10 cellular contexts compared by ENCODE assay signal in genomic region chr7:133053321-133053891, GRCh38. TPM values are rescaled to one million over a fixed set of nuclear protein-coding genes. Genes with fewer than 3 reads are reported as not detected.
A peak's percentile ranks its signal among the peaks of the same experiment; 100 is the strongest.
DNase-seq lines count a peak whose midpoint lies in the region; TF ChIP-seq lines count a peak whose summit lies in the region.
"Had no signal": no experiment of that assay in that cellular context is flagged by ENCODE, and none has a peak within 500 bp of the region (broad histone marks: within the 10 kb centered on the region; RNA-seq: fewer than 3 reads in every experiment).

No MANE protein-coding gene starts in this region.

- H3K36me3 ChIP-seq in sigmoid colon = no peaks in the 10 kb centered on the region
- H3K36me3 ChIP-seq in SJCRH30 = peaks cover 4% of the 10 kb centered on the region; the same call in 1 of the 2 replicates
- H3K36me3 ChIP-seq: pancreas had no signal

- intact Hi-C loops in sigmoid colon (cut with DNase I) = no loop called here

- 70 to 84% methylated on average over 4 of the region's 4 CpGs for WGBS in sigmoid colon, 2 donors

- peak overlapping the region; percentile 25 to 71 (median 50) for H3K27ac ChIP-seq in sigmoid colon
- H3K27ac ChIP-seq in SJCRH30 = no peak overlapping the region
- H3K27ac ChIP-seq: KMS-11, pancreas had no signal

- H3K9me3 ChIP-seq in sigmoid colon (no peaks in the 10 kb centered on the region), SJCRH30 (replicated peaks) (no peaks in the 10 kb centered on the region)
- H3K9me3 ChIP-seq: pancreas had no signal

- TF ChIP-seq EP300 in sigmoid colon (IDR thresholded peaks at IDR 0.05) = peak in 1 of 4 donors; percentile 45

- H3K27me3 ChIP-seq in sigmoid colon (no peaks in the 10 kb centered on the region), SJCRH30 (no peaks in the 10 kb centered on the region)
- H3K27me3 ChIP-seq: pancreas had no signal

- DNase-seq in GM12865 (ENCODE audit: low read depth) (peak; percentile 19), HK-2 (ENCODE audit: unreplicated experiment) (peak; percentile 86), epithelial cell of esophagus (ENCODE audit: low read depth) (peak; percentile 96), sigmoid colon (peak; percentile 72), DMS53 (lab: John Stamatoyannopoulos, UW) (no peak), SJCRH30 (no peak), NCI-H2227 (lab: John Stamatoyannopoulos, UW; ENCODE audit: unreplicated experiment) (no peak)
- no peak for DNase-seq in stimulated activated CD4-positive, alpha-beta T cell treated with anti-CD3 and anti-CD28 coated beads, Interleukin-2, amount 100 ng/mL, for 24 hours
- DNase-seq: pancreas had no signal

- TF ChIP-seq CTCF in GM12865 (IDR thresholded peaks at IDR 0.05; ENCODE audit: insufficient read depth, low read depth, low read length, missing control alignments) (no peak), epithelial cell of esophagus (IDR thresholded peaks at IDR 0.05; ENCODE audit: insufficient read depth, low read depth, low read length, missing control alignments) (no peak), sigmoid colon (IDR thresholded peaks at IDR 0.05) (no peak)

- no peak overlapping the region for H3K4me3 ChIP-seq in GM12865 (ENCODE audit: low read depth, low read length)
- H3K4me3 ChIP-seq in epithelial cell of esophagus (ENCODE audit: low read length) = no peak overlapping the region
- no peak overlapping the region for H3K4me3 ChIP-seq in sigmoid colon
- H3K4me3 ChIP-seq in SJCRH30 = no peak overlapping the region
- H3K4me3 ChIP-seq: pancreas had no signal

- TF ChIP-seq POLR2A in sigmoid colon (IDR thresholded peaks at IDR 0.05) = no peak

- H3K4me1 ChIP-seq in sigmoid colon (peaks cover 0 to 57% (median 39%) of the 10 kb centered on the region in 4 donors), SJCRH30 (peaks cover 16% of the 10 kb centered on the region; the same call in 1 of the 2 replicates)

RNA-seq across cellular contexts. Expression of gene CHCHD3, which starts 28.5 kb away (rescaled TPM):
- total RNA-seq in sigmoid colon = 10 to 100 TPM; 61.7 to 71.7 (median 63.0) TPM
- 10 to 100 TPM; 63.7 to 93.4 (median 69.4) TPM for polyA plus RNA-seq in sigmoid colon
- total RNA-seq in SJCRH30 (2014; rRNA removed; shearing (Covaris generic)) = 192 and 193 TPM in 2 replicates

Comparison
In these comparisons a context has a peak if more than half of its experiments do, and no peak if none do; other contexts are left out.
1. DNase-seq: peak in GM12865 (single experiment), HK-2 (single experiment), epithelial cell of esophagus (single experiment) and sigmoid colon (single experiment); none in DMS53 (single experiment), SJCRH30 (0 of 2), NCI-H2227 (single experiment) and stimulated activated CD4-positive, alpha-beta T cell treated with anti-CD3 and anti-CD28 coated beads, Interleukin-2, amount 100 ng/mL, for 24 hours (0 of 2).